In the genomic region with DNA sequence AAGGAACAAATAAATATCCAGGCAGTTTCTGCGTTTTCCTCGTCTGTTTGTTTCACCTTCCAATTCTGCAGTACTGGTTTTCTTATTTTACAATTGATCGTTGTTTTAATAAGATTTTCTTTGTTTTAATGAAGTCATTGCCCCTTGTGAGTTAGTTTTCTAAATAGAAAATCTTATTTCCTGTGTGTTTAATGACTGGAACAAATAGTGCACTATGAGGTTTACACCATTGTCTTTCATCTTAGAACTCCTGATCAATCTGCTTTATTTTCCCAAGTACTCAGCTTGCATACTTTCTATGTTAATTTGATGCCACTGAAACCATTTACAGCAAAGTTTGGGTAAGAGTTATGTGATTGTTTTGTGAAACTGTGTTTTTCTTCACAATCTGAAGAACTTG, we compare ENCODE assay signal across 1 cellular context.
TF ChIP-seq lines count a peak whose summit lies in the region.

No MANE protein-coding gene starts in this region.

TF ChIP-seq in A549, 52 proteins besides CTCF, POLR2A, EP300 and RAD21 (continued from another document):
- TF ChIP-seq ATOH8 (CRISPR knock-in tag; IDR thresholded peaks at IDR 0.05; ENCODE audit: low read depth): no peak
- TF ChIP-seq FOSB (CRISPR knock-in tag; IDR thresholded peaks at IDR 0.05): no peak
